1 cellular context compared by ENCODE assay signal in genomic region chrX:29872831-29873230, GRCh38.
TF ChIP-seq lines count a peak whose summit lies in the region.

No MANE protein-coding gene starts in this region.

TF ChIP-seq in WTC11, 78 proteins besides CTCF, POLR2A, EP300 and RAD21 (continued from another document):
- TF ChIP-seq, protein P1, sequence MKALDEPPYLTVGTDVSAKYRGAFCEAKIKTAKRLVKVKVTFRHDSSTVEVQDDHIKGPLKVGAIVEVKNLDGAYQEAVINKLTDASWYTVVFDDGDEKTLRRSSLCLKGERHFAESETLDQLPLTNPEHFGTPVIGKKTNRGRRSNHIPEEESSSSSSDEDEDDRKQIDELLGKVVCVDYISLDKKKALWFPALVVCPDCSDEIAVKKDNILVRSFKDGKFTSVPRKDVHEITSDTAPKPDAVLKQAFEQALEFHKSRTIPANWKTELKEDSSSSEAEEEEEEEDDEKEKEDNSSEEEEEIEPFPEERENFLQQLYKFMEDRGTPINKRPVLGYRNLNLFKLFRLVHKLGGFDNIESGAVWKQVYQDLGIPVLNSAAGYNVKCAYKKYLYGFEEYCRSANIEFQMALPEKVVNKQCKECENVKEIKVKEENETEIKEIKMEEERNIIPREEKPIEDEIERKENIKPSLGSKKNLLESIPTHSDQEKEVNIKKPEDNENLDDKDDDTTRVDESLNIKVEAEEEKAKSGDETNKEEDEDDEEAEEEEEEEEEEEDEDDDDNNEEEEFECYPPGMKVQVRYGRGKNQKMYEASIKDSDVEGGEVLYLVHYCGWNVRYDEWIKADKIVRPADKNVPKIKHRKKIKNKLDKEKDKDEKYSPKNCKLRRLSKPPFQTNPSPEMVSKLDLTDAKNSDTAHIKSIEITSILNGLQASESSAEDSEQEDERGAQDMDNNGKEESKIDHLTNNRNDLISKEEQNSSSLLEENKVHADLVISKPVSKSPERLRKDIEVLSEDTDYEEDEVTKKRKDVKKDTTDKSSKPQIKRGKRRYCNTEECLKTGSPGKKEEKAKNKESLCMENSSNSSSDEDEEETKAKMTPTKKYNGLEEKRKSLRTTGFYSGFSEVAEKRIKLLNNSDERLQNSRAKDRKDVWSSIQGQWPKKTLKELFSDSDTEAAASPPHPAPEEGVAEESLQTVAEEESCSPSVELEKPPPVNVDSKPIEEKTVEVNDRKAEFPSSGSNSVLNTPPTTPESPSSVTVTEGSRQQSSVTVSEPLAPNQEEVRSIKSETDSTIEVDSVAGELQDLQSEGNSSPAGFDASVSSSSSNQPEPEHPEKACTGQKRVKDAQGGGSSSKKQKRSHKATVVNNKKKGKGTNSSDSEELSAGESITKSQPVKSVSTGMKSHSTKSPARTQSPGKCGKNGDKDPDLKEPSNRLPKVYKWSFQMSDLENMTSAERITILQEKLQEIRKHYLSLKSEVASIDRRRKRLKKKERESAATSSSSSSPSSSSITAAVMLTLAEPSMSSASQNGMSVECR (CRISPR knock-in tag; IDR thresholded peaks at IDR 0.05; ENCODE audit: borderline replicate concordance), result no peak
- no peak for TF ChIP-seq PRRX2 (CRISPR knock-in tag; IDR thresholded peaks at IDR 0.05)
- TF ChIP-seq, protein P2, sequence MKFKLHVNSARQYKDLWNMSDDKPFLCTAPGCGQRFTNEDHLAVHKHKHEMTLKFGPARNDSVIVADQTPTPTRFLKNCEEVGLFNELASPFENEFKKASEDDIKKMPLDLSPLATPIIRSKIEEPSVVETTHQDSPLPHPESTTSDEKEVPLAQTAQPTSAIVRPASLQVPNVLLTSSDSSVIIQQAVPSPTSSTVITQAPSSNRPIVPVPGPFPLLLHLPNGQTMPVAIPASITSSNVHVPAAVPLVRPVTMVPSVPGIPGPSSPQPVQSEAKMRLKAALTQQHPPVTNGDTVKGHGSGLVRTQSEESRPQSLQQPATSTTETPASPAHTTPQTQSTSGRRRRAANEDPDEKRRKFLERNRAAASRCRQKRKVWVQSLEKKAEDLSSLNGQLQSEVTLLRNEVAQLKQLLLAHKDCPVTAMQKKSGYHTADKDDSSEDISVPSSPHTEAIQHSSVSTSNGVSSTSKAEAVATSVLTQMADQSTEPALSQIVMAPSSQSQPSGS (CRISPR knock-in tag; IDR thresholded peaks at IDR 0.05; ENCODE audit: borderline replicate concordance, low read depth), result no peak
- no peak for TF ChIP-seq TEAD1 (CRISPR knock-in tag; IDR thresholded peaks at IDR 0.05)
- TF ChIP-seq FOXK1 (CRISPR knock-in tag; IDR thresholded peaks at IDR 0.05), result no peak
